8 cellular contexts compared by ENCODE assay signal in genomic region chr19:52962394-52963228, GRCh38. TPM values are rescaled to one million over a fixed set of nuclear protein-coding genes. Genes with fewer than 3 reads are reported as not detected.
DNase-seq lines count a peak whose midpoint lies in the region; ATAC-seq and TF ChIP-seq lines count a peak whose summit lies in the region.

Gene ZNF816, minus strand, starts transcription at chr19:52962881. Its CDS starts 6,792 bp downstream, at chr19:52956089.

- H3K4me3 ChIP-seq in HEK293 (ENCODE audit: low read depth, low read length): peak within 1 kb of the TSS; percentile 76
- peak within 1 kb of the TSS; percentile 84 for H3K4me3 ChIP-seq in thoracic aorta

- intact Hi-C loops in Right ventricle myocardium inferior (cut with DNase I): loop anchor here (1.0 to 2.0 kb wide), 3 partner anchors 20 to 40 kb away; partner anchors contain the start of gene ZNF888

- H3K36me3 Mint-ChIP-seq in activated naive CD8-positive, alpha-beta T cell: peaks cover 29% of the 10 kb centered on the region
- H3K36me3 Mint-ChIP-seq in osteocyte (ENCODE audit: unreplicated experiment): peaks cover 35% of the 10 kb centered on the region

- H3K36me3 ChIP-seq in HEK293 (ENCODE audit: control insufficient read depth in 2 of 2, insufficient read depth in 1 of 2, low read length in 2 of 2) (peaks cover 0 to 13% of the 10 kb centered on the region in 2 experiments; a peak in 1 of 3 replicates), thoracic aorta (peaks cover 16% of the 10 kb centered on the region)

- peak; percentile 96 for ATAC-seq in SK-N-SH treated with all-trans-retinoic acid at 6 μM for 48 hours
- ATAC-seq in Right ventricle myocardium inferior: peak; percentile 100
- ATAC-seq in thoracic aorta (ENCODE audit: insufficient number of reproducible peaks, low FRiP score, low read depth): peak; percentile 93

- peak within 1 kb of the TSS; percentile 93 for H3K4me3 Mint-ChIP-seq in activated naive CD8-positive, alpha-beta T cell
- H3K4me3 Mint-ChIP-seq in osteocyte (ENCODE audit: unreplicated experiment): peak within 1 kb of the TSS; percentile 94

- H3K4me1 Mint-ChIP-seq in activated naive CD8-positive, alpha-beta T cell (ENCODE audit: low read depth): peaks cover 25% of the 10 kb centered on the region
- peaks cover 22% of the 10 kb centered on the region for H3K4me1 Mint-ChIP-seq in osteocyte (ENCODE audit: unreplicated experiment)

- no peaks in the 10 kb centered on the region; the same call in 1 of the 2 replicates for H3K9me3 ChIP-seq in HEK293 (ENCODE audit: control insufficient read depth, insufficient read depth, low read depth, low read length)
- H3K9me3 ChIP-seq in thoracic aorta: peaks cover 1% of the 10 kb centered on the region

- CTCF ChIA-PET in HEK293 (lab: Yijun Ruan, JAX): interaction anchor here (0.5 to 0.6 kb wide), 2 partner anchors 14 to 232 kb away, joined by 3 to 4 read pairs; no protein-coding TSS in a partner anchor

- H3K27ac Mint-ChIP-seq in activated naive CD8-positive, alpha-beta T cell: peak within 1 kb of the TSS; percentile 87
- H3K27ac Mint-ChIP-seq in osteocyte (ENCODE audit: unreplicated experiment): peak within 1 kb of the TSS; percentile 95

- H3K4me1 ChIP-seq in HEK293 (ENCODE audit: control insufficient read depth, insufficient read depth, low read length) (no peaks in the 10 kb centered on the region), thoracic aorta (ENCODE audit: control insufficient read depth in 1 of 2, low read depth in 2 of 2) (peaks cover 5 to 19% of the 10 kb centered on the region in 2 donors)

- H3K27ac ChIP-seq in HEK293 (ENCODE audit: extremely low read depth, low read depth, low read length) (no peak within 1 kb of the TSS), thoracic aorta (peak within 1 kb of the TSS; percentile 79 to 88)

- H3K9me3 Mint-ChIP-seq in activated naive CD8-positive, alpha-beta T cell (ENCODE audit: low read depth): peaks cover 3% of the 10 kb centered on the region
- peaks cover 20% of the 10 kb centered on the region for H3K9me3 Mint-ChIP-seq in osteocyte (ENCODE audit: unreplicated experiment)

- DNase-seq in GM03348 (ENCODE audit: low spot score) (peak; percentile 95), MV-4-11 (lab: John Stamatoyannopoulos, UW) (peak; percentile 95), Right ventricle myocardium inferior (ENCODE audit: missing footprints) (peak; percentile 99), osteocyte (ENCODE audit: extremely low spot score, unreplicated experiment) (peak; percentile 98), thoracic aorta (ENCODE audit: low spot score) (peak; percentile 94)

- POLR2A ChIA-PET in HEK293 (lab: Yijun Ruan, JAX): interaction anchor here (0.6 to 1.3 kb wide), 2 partner anchors 20 to 204 kb away, joined by 4 to 5 read pairs; no protein-coding TSS in a partner anchor

- no peaks in the 10 kb centered on the region for H3K27me3 ChIP-seq in thoracic aorta (replicated peaks; ENCODE audit: insufficient read depth)

- no peak for TF ChIP-seq CTCF in HEK293 (tag by site-specific recombination; IDR thresholded peaks at IDR 0.05)
- TF ChIP-seq CTCF in osteocyte (IDR thresholded peaks at IDR 0.05): no peak
- no peak for TF ChIP-seq CTCF in thoracic aorta (IDR thresholded peaks at IDR 0.05)

- H3K27me3 Mint-ChIP-seq in activated naive CD8-positive, alpha-beta T cell: no peaks in the 10 kb centered on the region
- no peaks in the 10 kb centered on the region for H3K27me3 Mint-ChIP-seq in osteocyte (ENCODE audit: unreplicated experiment)

TF ChIP-seq in HEK293, 187 proteins besides CTCF, POLR2A, EP300 and RAD21 (continues in another document):
- TF ChIP-seq ZNF350 (tag by site-specific recombination; IDR thresholded peaks at IDR 0.05) (peak; percentile 59; the same call in 1 of the 2 replicates), BCL11A (tag by site-specific recombination; IDR thresholded peaks at IDR 0.05; ENCODE audit: low read depth) (no peak), SP3 (tag by site-specific recombination; IDR thresholded peaks at IDR 0.05) (peak; percentile 88), ZFHX2 (tag by site-specific recombination; conservative IDR thresholded peaks at IDR 0.05) (peak; percentile 50), ZIC2 (tag by site-specific recombination; IDR thresholded peaks at IDR 0.05) (no peak; the same call in 1 of the 2 replicates), PRDM1 (tag by site-specific recombination; IDR thresholded peaks at IDR 0.05) (peak; percentile 61), ZNF473 (tag by site-specific recombination; IDR thresholded peaks at IDR 0.05) (no peak), KLF1 (tag by site-specific recombination; IDR thresholded peaks at IDR 0.05) (peak; percentile 90), GLIS1 (tag by site-specific recombination; IDR thresholded peaks at IDR 0.05) (peak; percentile 47), ZNF624 (tag by site-specific recombination; IDR thresholded peaks at IDR 0.05) (no peak), ZBTB8A (tag by site-specific recombination; IDR thresholded peaks at IDR 0.05) (no peak), KLF17 (tag by site-specific recombination; IDR thresholded peaks at IDR 0.05) (no peak), ZBTB20 (tag by site-specific recombination; IDR thresholded peaks at IDR 0.05) (peak; percentile 63; the same call in 1 of the 2 replicates), SETDB1 (IDR thresholded peaks at IDR 0.05; ENCODE audit: insufficient read length, low read length) (no peak)

TF ChIP-seq in SK-N-SH treated with all-trans-retinoic acid at 6 μM for 48 hours, 23 proteins besides CTCF, POLR2A, EP300 and RAD21:
- no peak for TF ChIP-seq RARB (CRISPR knock-in tag; IDR thresholded peaks at IDR 0.05)
- TF ChIP-seq ZNF70 (CRISPR knock-in tag; IDR thresholded peaks at IDR 0.05): no peak
- no peak for TF ChIP-seq ZNF565 (CRISPR knock-in tag; conservative IDR thresholded peaks at IDR 0.05; ENCODE audit: low read depth)
- TF ChIP-seq ZC3H10 (CRISPR knock-in tag; IDR thresholded peaks at IDR 0.05): no peak
- no peak for TF ChIP-seq PPARA (CRISPR knock-in tag; IDR thresholded peaks at IDR 0.05; ENCODE audit: borderline replicate concordance)
- no peak for TF ChIP-seq ZNF8 (CRISPR knock-in tag; IDR thresholded peaks at IDR 0.05)
- TF ChIP-seq CREB5 (CRISPR knock-in tag; IDR thresholded peaks at IDR 0.05; ENCODE audit: low read depth): no peak
- TF ChIP-seq ISL1 (CRISPR knock-in tag; IDR thresholded peaks at IDR 0.05): no peak
- TF ChIP-seq POU6F1 (CRISPR knock-in tag; IDR thresholded peaks at IDR 0.05; ENCODE audit: borderline replicate concordance, low read depth): no peak
- no peak for TF ChIP-seq TCF4 (CRISPR knock-in tag; IDR thresholded peaks at IDR 0.05; ENCODE audit: borderline replicate concordance)
- no peak for TF ChIP-seq ARNTL (CRISPR knock-in tag; IDR thresholded peaks at IDR 0.05; ENCODE audit: borderline replicate concordance, low read depth)
- no peak for TF ChIP-seq OSR1 (CRISPR knock-in tag; IDR thresholded peaks at IDR 0.05)
- TF ChIP-seq ZFP30 (CRISPR knock-in tag; IDR thresholded peaks at IDR 0.05): no peak

RNA-seq across cellular contexts. Expression of gene ZNF816, which starts in this region (rescaled TPM):
- total RNA-seq in Right ventricle myocardium inferior (4.4 TPM), osteocyte (9.0 and 10.6 TPM in 2 replicates), thoracic aorta (10 to 100 TPM in 1 of 2 donors, 1 to 10 TPM in 1; 6.5 to 13.7 TPM)
